ENCODE assay signal across 10 cellular contexts in the genomic region with DNA sequence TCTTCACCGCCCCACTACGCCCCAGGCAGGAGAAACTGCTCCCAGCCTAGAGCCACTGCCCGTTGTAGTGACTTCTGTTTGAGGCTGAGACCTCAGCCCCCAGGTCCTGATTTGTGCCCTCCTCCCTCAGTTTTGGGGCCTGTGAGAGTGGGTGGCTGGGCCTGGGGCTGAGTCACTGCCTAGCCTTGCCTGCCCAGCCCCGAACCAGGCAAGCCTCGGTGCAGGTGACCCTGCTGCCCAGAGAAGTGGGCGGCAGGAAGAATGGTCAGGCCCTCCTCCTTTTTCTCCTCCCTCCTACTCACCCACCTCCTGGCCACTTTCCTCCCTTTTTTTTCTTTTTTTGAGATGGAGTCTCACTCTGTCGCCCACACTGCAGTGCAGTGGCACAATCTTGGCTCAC.
DNase-seq lines count a peak whose midpoint lies in the region; TF ChIP-seq lines count a peak whose summit lies in the region.
"Had no signal": no experiment of that assay in that cellular context is flagged by ENCODE, and none has a peak within 500 bp of the region (broad histone marks: within the 10 kb centered on the region; RNA-seq: fewer than 3 reads in every experiment).

No MANE protein-coding gene starts in this region.

- no peak overlapping the region for H3K14ac ChIP-seq in mesenchymal stem cell (ENCODE audit: low read length in 2 of 2)

- no peak overlapping the region for H3K23ac ChIP-seq in mesenchymal stem cell (ENCODE audit: low read length in 2 of 2)

- H3K9ac ChIP-seq in mesenchymal stem cell (ENCODE audit: low read length): peak overlapping the region; percentile 78

- H2AK5ac ChIP-seq in mesenchymal stem cell (ENCODE audit: low read length, severe bottlenecking): peak overlapping the region; percentile 89

- H3K27me3 ChIP-seq in mesenchymal stem cell (ENCODE audit: control insufficient read depth in 1 of 2, insufficient read depth in 1 of 2, low read length in 2 of 2) (no peaks in the 10 kb centered on the region), tibial artery (no peaks in the 10 kb centered on the region)

- H3K36me3 ChIP-seq in mesenchymal stem cell (ENCODE audit: control insufficient read depth in 1 of 2, insufficient read depth in 2 of 2, low read depth in 1 of 2, low read length in 2 of 2) (no peaks in the 10 kb centered on the region), tibial artery (no peaks in the 10 kb centered on the region)

- POLR2A ChIA-PET in HEK293T (lab: Yijun Ruan, JAX): no interaction called here

- H3K27me3 Mint-ChIP-seq in activated naive CD8-positive, alpha-beta T cell treated with anti-CD3 and anti-CD28 coated beads for 36 hours: no peaks in the 10 kb centered on the region

- H3K4me3 Mint-ChIP-seq in activated naive CD8-positive, alpha-beta T cell treated with anti-CD3 and anti-CD28 coated beads for 36 hours: no peak overlapping the region

- H3K4me1 Mint-ChIP-seq in activated naive CD8-positive, alpha-beta T cell treated with anti-CD3 and anti-CD28 coated beads for 36 hours: peaks cover 53% of the 10 kb centered on the region

- H3K79me1 ChIP-seq in mesenchymal stem cell (replicated peaks; ENCODE audit: low read length, poor library complexity, severe bottlenecking): no peaks in the 10 kb centered on the region

- H2BK120ac ChIP-seq in mesenchymal stem cell (ENCODE audit: low read depth, low read length): no peak overlapping the region

- peak overlapping the region in 1 of 2 experiments; percentile 13 for H3K18ac ChIP-seq in mesenchymal stem cell (ENCODE audit: low read depth in 1 of 2, low read length in 2 of 2)

- no peak for TF ChIP-seq CTCF in tibial artery (IDR thresholded peaks at IDR 0.05)

- H4K8ac ChIP-seq in mesenchymal stem cell (ENCODE audit: low read length): no peak overlapping the region

- H3K4me1 ChIP-seq in mesenchymal stem cell (ENCODE audit: control insufficient read depth, insufficient read depth, low read depth, low read length) (peaks cover 24% of the 10 kb centered on the region), tibial artery (peaks cover 6 to 45% (median 37%) of the 10 kb centered on the region in 4 donors)

- peak overlapping the region in 1 of 2 experiments; percentile 8 for H2BK12ac ChIP-seq in mesenchymal stem cell (ENCODE audit: low read length in 2 of 2)

- H2BK5ac ChIP-seq in mesenchymal stem cell (ENCODE audit: low read depth, low read length, poor library complexity, severe bottlenecking): no peak overlapping the region

- H3K27ac ChIP-seq in mesenchymal stem cell (ENCODE audit: low read length, poor library complexity, severe bottlenecking) (no peak overlapping the region), tibial artery (peak overlapping the region; percentile 89 to 91)

- no peak overlapping the region for H3K4ac ChIP-seq in mesenchymal stem cell (ENCODE audit: low read depth in 1 of 2, low read length in 2 of 2)

- no peaks in the 10 kb centered on the region for H3K9me3 Mint-ChIP-seq in activated naive CD8-positive, alpha-beta T cell treated with anti-CD3 and anti-CD28 coated beads for 36 hours

- H3K4me3 ChIP-seq in mesenchymal stem cell (ENCODE audit: insufficient read depth in 1 of 2, low read depth in 1 of 2, low read length in 2 of 2): no peak overlapping the region
- H3K4me3 ChIP-seq in tibial artery: no peak overlapping the region

- intact Hi-C loops in tibial artery (cut with DNase I; ENCODE audit: low total_unique reads) (loop anchor here (5.0 to 10.0 kb wide), 3 partner anchors 58 to 335 kb away; no protein-coding TSS in a partner anchor), posterior cingulate gyrus (cut with DNase I) (loop anchor here (10.0 kb wide), 1 partner anchor 55 kb away; no protein-coding TSS in a partner anchor)

- no peaks in the 10 kb centered on the region for H3K36me3 Mint-ChIP-seq in activated naive CD8-positive, alpha-beta T cell treated with anti-CD3 and anti-CD28 coated beads for 36 hours

- CTCF ChIA-PET in HEK293T (lab: Yijun Ruan, JAX): no interaction called here

- H4K91ac ChIP-seq in mesenchymal stem cell (ENCODE audit: low read length): no peak overlapping the region

- 88% methylated on average over 7 of the region's 7 CpGs for WGBS in mesenchymal stem cell

- peak; percentile 44 for DNase-seq in activated naive CD4-positive, alpha-beta T cell treated with Interleukin-2 at 50 U/mL for 16 hours
- no peak for DNase-seq in activated naive CD4-positive, alpha-beta T cell (lab: John Stamatoyannopoulos, UW)
- DNase-seq in activated naive CD8-positive, alpha-beta T cell treated with anti-CD3 and anti-CD28 coated beads for 36 hours: no peak
- DNase-seq in mesenchymal stem cell: no peak
- no peak for DNase-seq in tibial artery
- DNase-seq in HEK293T (ENCODE audit: extremely low spot score): no peak
- DNase-seq in posterior cingulate gyrus: no peak
- no peak for DNase-seq in COLO668 (lab: John Stamatoyannopoulos, UW; ENCODE audit: unreplicated experiment)
- DNase-seq: dermis blood vessel endothelial cell, NCI-H187 treated with DMSO at 0.1 percent for 48 hours had no signal

- H3K4me2 ChIP-seq in mesenchymal stem cell (ENCODE audit: low read length, poor library complexity, severe bottlenecking): no peak overlapping the region

- H3K9me3 ChIP-seq in mesenchymal stem cell (ENCODE audit: control insufficient read depth, low read length) (no peaks in the 10 kb centered on the region), tibial artery (no peaks in the 10 kb centered on the region)

- H2AFZ ChIP-seq in mesenchymal stem cell (ENCODE audit: low read depth, low read length): no peak overlapping the region

- H3K27ac Mint-ChIP-seq in activated naive CD8-positive, alpha-beta T cell treated with anti-CD3 and anti-CD28 coated beads for 36 hours: peak overlapping the region; percentile 98

- no peak overlapping the region for H2BK15ac ChIP-seq in mesenchymal stem cell (ENCODE audit: low read depth, poor library complexity, severe bottlenecking)

TF ChIP-seq in HEK293T, 16 proteins besides CTCF, POLR2A, EP300 and RAD21:
- TF ChIP-seq, protein P1, sequence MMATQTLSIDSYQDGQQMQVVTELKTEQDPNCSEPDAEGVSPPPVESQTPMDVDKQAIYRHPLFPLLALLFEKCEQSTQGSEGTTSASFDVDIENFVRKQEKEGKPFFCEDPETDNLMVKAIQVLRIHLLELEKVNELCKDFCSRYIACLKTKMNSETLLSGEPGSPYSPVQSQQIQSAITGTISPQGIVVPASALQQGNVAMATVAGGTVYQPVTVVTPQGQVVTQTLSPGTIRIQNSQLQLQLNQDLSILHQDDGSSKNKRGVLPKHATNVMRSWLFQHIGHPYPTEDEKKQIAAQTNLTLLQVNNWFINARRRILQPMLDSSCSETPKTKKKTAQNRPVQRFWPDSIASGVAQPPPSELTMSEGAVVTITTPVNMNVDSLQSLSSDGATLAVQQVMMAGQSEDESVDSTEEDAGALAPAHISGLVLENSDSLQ (IDR thresholded peaks at IDR 0.05): no peak
- TF ChIP-seq ARNT (IDR thresholded peaks at IDR 0.05): no peak
- no peak for TF ChIP-seq SUZ12 (IDR thresholded peaks at IDR 0.05)
- no peak for TF ChIP-seq ZNF384 (IDR thresholded peaks at IDR 0.05)
- TF ChIP-seq FOXK2 (IDR thresholded peaks at IDR 0.05): no peak
- no peak for TF ChIP-seq FOXA1 (IDR thresholded peaks at IDR 0.05)
- no peak for TF ChIP-seq LEF1 (IDR thresholded peaks at IDR 0.05; ENCODE audit: borderline replicate concordance)
- no peak for TF ChIP-seq ELF4 (IDR thresholded peaks at IDR 0.05)
- no peak for TF ChIP-seq L3MBTL2 (conservative IDR thresholded peaks at IDR 0.05)
- TF ChIP-seq TARDBP (IDR thresholded peaks at IDR 0.05): no peak
- TF ChIP-seq BHLHE40 (IDR thresholded peaks at IDR 0.05; ENCODE audit: borderline replicate concordance): no peak
- TF ChIP-seq HDGF (IDR thresholded peaks at IDR 0.05; ENCODE audit: borderline replicate concordance): no peak
- TF ChIP-seq NFRKB (IDR thresholded peaks at IDR 0.05): no peak
- no peak for TF ChIP-seq CTBP1 (IDR thresholded peaks at IDR 0.05; ENCODE audit: borderline replicate concordance)
